In genomic region chr7:150406565-150407421, GRCh38 we compare ENCODE assay signal across 8 cellular contexts. TPM values are rescaled to one million over a fixed set of nuclear protein-coding genes. Genes with fewer than 3 reads are reported as not detected.
DNase-seq lines count a peak whose midpoint lies in the region; ATAC-seq, FAIRE-seq and TF ChIP-seq lines count a peak whose summit lies in the region.

No MANE protein-coding gene starts in this region.

- no peak overlapping the region for H2AFZ ChIP-seq in HCT116 (ENCODE audit: low read depth, low read length, poor library complexity, severe bottlenecking)
- H2AFZ ChIP-seq in GM12878 (ENCODE audit: control insufficient read depth, low read depth, low read length), result peak overlapping the region; percentile 22; the same call in 1 of the 2 replicates

- H3K9me3 ChIP-seq in HCT116 (ENCODE audit: control insufficient read depth in 1 of 2, insufficient read depth in 1 of 2, low read depth in 1 of 2, low read length in 2 of 2) (no peaks in the 10 kb centered on the region), GM12878 (replicated peaks; ENCODE audit: control insufficient read depth, insufficient read depth, low read length) (no peaks in the 10 kb centered on the region)

- TF ChIP-seq EP300 in GM12878 (IDR thresholded peaks at IDR 0.05; ENCODE audit: borderline replicate concordance in 1 of 2, control insufficient read depth in 1 of 2, low read depth in 2 of 2, low read length in 2 of 2), result peak in 1 of 2 experiments; percentile 6; a peak in 2 of 4 replicates

- H3K9me2 ChIP-seq in HCT116 (ENCODE audit: insufficient read depth), result no peaks in the 10 kb centered on the region

- no peaks in the 10 kb centered on the region for H4K20me1 ChIP-seq in HCT116 (ENCODE audit: insufficient read depth)
- no peaks in the 10 kb centered on the region for H4K20me1 ChIP-seq in GM12878 (ENCODE audit: control insufficient read depth, insufficient read depth)

- POLR2A ChIA-PET in HCT116 (lab: Charles Lee) (no interaction called here), GM12878 (lab: Charles Lee) (interaction anchor here (0.7 to 5.9 kb wide), 18 partner anchors 12 to 678 kb away, joined by 3 to 89 read pairs (median 5); partner anchors contain the start of genes GIMAP6 and REPIN1)

- SMC1A ChIA-PET in GM12878 (lab: Charles Lee; ENCODE audit: uncharacterized antibody, unreplicated experiment), result interaction anchor here (0.7 to 7.4 kb wide), 23 partner anchors 10 to 86 kb away, joined by 3 to 48 read pairs (median 5); partner anchors contain the start of genes ACTR3C and REPIN1

- intact Hi-C loops in HCT116 (cut with micrococcal nuclease), result no loop called here
- intact Hi-C loops in GM12878 (cut with micrococcal nuclease; ENCODE audit: unreplicated experiment), result no loop called here

- no peaks in the 10 kb centered on the region for H3K79me2 ChIP-seq in HCT116 (ENCODE audit: insufficient read depth, low read length)
- peaks cover 4% of the 10 kb centered on the region for H3K79me2 ChIP-seq in GM12878 (ENCODE audit: control insufficient read depth, insufficient read depth, low read length)

- DNase-seq in HCT116 (ENCODE audit: low read depth, low spot score), result no peak
- peak; percentile 59 for DNase-seq in NB4 (ENCODE audit: low read depth)
- peak; percentile 86 for DNase-seq in GM12878 (ENCODE audit: low read depth, low spot score)
- DNase-seq in mucosa of gallbladder (ENCODE audit: low spot score), result peak; percentile 46
- no peak for DNase-seq in NCI-H2107 treated with DMSO at 0.1 percent for 48 hours (lab: John Stamatoyannopoulos, UW; ENCODE audit: unreplicated experiment)
- DNase-seq in medulla oblongata (ENCODE audit: extremely low spot score), result no peak

- TF ChIP-seq CTCF in HCT116 (IDR thresholded peaks at IDR 0.05 in 2 of 3, conservative IDR thresholded peaks at IDR 0.05 in 1 of 3; ENCODE audit: borderline replicate concordance in 1 of 3, insufficient read depth in 1 of 3, low read depth in 2 of 3, low read length in 2 of 3) (no peak), NB4 (IDR thresholded peaks at IDR 0.05; ENCODE audit: low read depth, low read length) (no peak), GM12878 (IDR thresholded peaks at IDR 0.05 in 2 of 3, conservative IDR thresholded peaks at IDR 0.05 in 1 of 3; ENCODE audit: control insufficient read depth in 2 of 3, extremely low read depth in 1 of 3, insufficient read depth in 1 of 3, low read depth in 3 of 3, low read length in 3 of 3) (no peak)

- TF ChIP-seq RAD21 in HCT116 (IDR thresholded peaks at IDR 0.05; ENCODE audit: low read depth) (no peak), GM12878 (IDR thresholded peaks at IDR 0.05; ENCODE audit: insufficient read depth, low read depth, low read length) (no peak)

- peaks cover 10 to 27% of the 10 kb centered on the region in 2 experiments; a peak in 3 of 4 replicates for H3K4me1 ChIP-seq in HCT116 (ENCODE audit: control insufficient read depth in 1 of 2, insufficient read depth in 2 of 2, low read length in 2 of 2)
- H3K4me1 ChIP-seq in GM12878 (ENCODE audit: control insufficient read depth, insufficient read depth, low read length), result peaks cover 42% of the 10 kb centered on the region
- peaks cover 1% of the 10 kb centered on the region for H3K4me1 ChIP-seq in urinary bladder (ENCODE audit: insufficient read depth)

- H3K4me2 ChIP-seq in HCT116 (ENCODE audit: low read length), result peak overlapping the region; percentile 88; the same call in 1 of the 2 replicates
- H3K4me2 ChIP-seq in GM12878 (ENCODE audit: control insufficient read depth, insufficient read depth), result peak overlapping the region; percentile 87

- no peak overlapping the region for H3K9ac ChIP-seq in HCT116 (ENCODE audit: low read length)
- peak overlapping the region; percentile 85; the same call in 1 of the 2 replicates for H3K9ac ChIP-seq in GM12878 (ENCODE audit: control insufficient read depth, insufficient read depth, low read length)

- in situ Hi-C loops in GM12878 (cut with MboI), result loop anchor here (25.0 kb wide), 1 partner anchor 344 kb away; no protein-coding TSS in a partner anchor

- RAD21 ChIA-PET in HCT116 (lab: Charles Lee; ENCODE audit: low non-redundant PET in 1 of 2, low total read pairs in 2 of 2, uncharacterized antibody in 2 of 2, unreplicated experiment in 2 of 2) (no interaction called here), GM12878 (lab: Charles Lee; ENCODE audit: unreplicated experiment) (interaction anchor here (0.7 to 3.6 kb wide), 20 partner anchors 13 to 259 kb away, joined by 3 to 33 read pairs (median 6); partner anchors contain the start of genes ACTR3C, GIMAP8, LRRC61 and REPIN1)

- peak; percentile 100 for FAIRE-seq in GM12878 (lab: Jason Lieb, UNC)

- H3K27me3 ChIP-seq in HCT116 (ENCODE audit: insufficient read depth, low read length) (no peaks in the 10 kb centered on the region), GM12878 (replicated peaks in 1 of 2; ENCODE audit: control insufficient read depth in 2 of 2, insufficient read depth in 2 of 2, low read length in 1 of 2) (no peaks in the 10 kb centered on the region)

- WGBS in GM12878 (ENCODE audit: insufficient coverage, insufficient replicate concordance, low lambda C conversion rate, missing lambda C conversion rate), result 0% methylated on average over 10 of the region's 10 CpGs
- WGBS in urinary bladder, result 39% methylated on average over 10 of the region's 10 CpGs

- TF ChIP-seq POLR2A in HCT116 (IDR thresholded peaks at IDR 0.05; ENCODE audit: borderline replicate concordance, extremely low read depth, insufficient read depth, insufficient read length) (no peak), NB4 (IDR thresholded peaks at IDR 0.05; ENCODE audit: extremely low read depth, insufficient read length) (no peak), GM12878 (IDR thresholded peaks at IDR 0.05; ENCODE audit: low read depth, low read length) (no peak; the same call in 1 of the 2 replicates)

- ATAC-seq in GM18511 (IDR thresholded peaks at IDR 0.05; ENCODE audit: unreplicated experiment) (peak; percentile 75), HCT116 (no peak), GM12878 (peak; percentile 63)

- CTCF ChIA-PET in HCT116 (lab: Charles Lee) (interaction anchor here (0.9 to 1.0 kb wide), 2 partner anchors 11 to 51 kb away, joined by 3 read pairs; no protein-coding TSS in a partner anchor), GM12878 (lab: Yijun Ruan, JAX) (interaction anchor here (0.6 to 11.6 kb wide), 21 partner anchors 12 to 361 kb away, joined by 3 to 72 read pairs (median 5); partner anchors contain the start of gene REPIN1)

- no peak overlapping the region for H3K4me3 ChIP-seq in HCT116 (replicated peaks in 1 of 2; ENCODE audit: low read depth in 1 of 2, low read length in 2 of 2)
- H3K4me3 ChIP-seq in NB4 (ENCODE audit: low read depth, low read length), result peak overlapping the region; percentile 73
- peak overlapping the region; percentile 91 for H3K4me3 ChIP-seq in GM12878
- H3K4me3 ChIP-seq in urinary bladder (ENCODE audit: low read depth, low read length), result no peak overlapping the region

- H3K36me3 ChIP-seq in HCT116 (ENCODE audit: control insufficient read depth in 1 of 2, insufficient read depth in 2 of 2, low read length in 2 of 2), result no peaks in the 10 kb centered on the region
- peaks cover 0 to 2% of the 10 kb centered on the region in 2 experiments; a peak in 2 of 4 replicates for H3K36me3 ChIP-seq in GM12878 (ENCODE audit: control insufficient read depth in 2 of 2, insufficient read depth in 2 of 2, low read length in 1 of 2)
- H3K36me3 ChIP-seq in urinary bladder (ENCODE audit: insufficient read depth), result no peaks in the 10 kb centered on the region

- BruUV-seq in HCT116 (replicated peaks; lab: Mats Ljungman, UMichigan) (no TSS peak), GM12878 (replicated peaks; lab: Mats Ljungman, UMichigan) (TSS peak; percentile 53)

- no peak overlapping the region for H3K27ac ChIP-seq in HCT116 (ENCODE audit: low read depth, low read length)
- peak overlapping the region; percentile 89 for H3K27ac ChIP-seq in GM12878 (ENCODE audit: control insufficient read depth, insufficient read depth)
- peak overlapping the region; percentile 62 for H3K27ac ChIP-seq in urinary bladder (ENCODE audit: low read depth)

RNA-seq across cellular contexts. Expression of gene ZNF775, which starts 27.7 kb away (rescaled TPM):
- total RNA-seq in HCT116 (2021; ENCODE audit: unreplicated experiment) (4.5 TPM), GM12878 (2014; rRNA removed) (7.2 and 11.0 TPM in 2 replicates), GM12878 (2014; rRNA removed; fragmentation: Illumina TruSeq; extraction: Trizol) (2.3 and 2.8 TPM in 2 replicates), GM12878 (2021) (12.1 and 14.3 TPM in 2 replicates), mucosa of gallbladder (9.4 TPM), urinary bladder (5.1 TPM)
- polyA plus RNA-seq in HCT116 (2012), result 2.6 and 3.0 TPM in 2 replicates
- total RNA-seq in GM12878 (2013; cell fraction: nucleolus; rRNA removed), result 7.9 and 10.6 TPM in 2 replicates
- polyA plus RNA-seq in GM12878 (2011; ENCODE audit: low read depth), result 1.1 TPM
- polyA plus RNA-seq in GM12878 (2011; rRNA removed) (1.8 and 3.6 TPM in 2 replicates), GM12878 (2014; fragmentation: Illumina TruSeq; extraction: Trizol) (0.32 and 0.71 TPM in 2 replicates), GM12878 (2014; fragmentation: Nextera tagmentation; extraction: Ambion mirVana) (under 1 TPM; 0.05 to 0.46 TPM), GM12878 (2014; rRNA removed) (9.7 and 11.8 TPM in 2 replicates), GM12878 (2016; fragmentation: Nextera tagmentation; extraction: Ambion mirVana) (1 to 10 TPM in 1 of 2 experiments, under 1 TPM in 1; 0.62 to 1.4 TPM), urinary bladder (11.6 TPM)
- polyA plus RNA-seq in GM12878 (2011; cell fraction: cytosol; rRNA removed), result 3.6 and 8.5 TPM in 2 replicates
- 9.0 and 11.2 TPM in 2 replicates for polyA plus RNA-seq in GM12878 (2011; cell fraction: nucleus; rRNA removed)
- polyA plus RNA-seq in GM12878 (2012), result 5.9 and 7.2 TPM in 2 replicates
- 1.1 and 3.0 TPM in 2 replicates for polyA minus RNA-seq in GM12878 (2011; rRNA and poly(A)+ RNA removed)
- polyA minus RNA-seq in GM12878 (2011; cell fraction: cytosol; rRNA and poly(A)+ RNA removed), result 3.5 and 5.1 TPM in 2 replicates
- polyA minus RNA-seq in GM12878 (2011; cell fraction: nucleus; rRNA and poly(A)+ RNA removed), result 2.3 and 4.7 TPM in 2 replicates

RNA-seq across cellular contexts. Expression of gene REPIN1, which starts 38.2 kb away (rescaled TPM):
- 106 TPM for total RNA-seq in HCT116 (2021; ENCODE audit: unreplicated experiment)
- 75.0 and 81.3 TPM in 2 replicates for polyA plus RNA-seq in HCT116 (2012)
- total RNA-seq in GM12878 (2013; cell fraction: nucleolus; rRNA removed), result 152 and 192 TPM in 2 replicates
- 111 and 122 TPM in 2 replicates for total RNA-seq in GM12878 (2014; rRNA removed)
- 32.1 and 38.7 TPM in 2 replicates for total RNA-seq in GM12878 (2014; rRNA removed; fragmentation: Illumina TruSeq; extraction: Trizol)
- 161 and 172 TPM in 2 replicates for total RNA-seq in GM12878 (2021)
- 43.7 TPM for polyA plus RNA-seq in GM12878 (2011; ENCODE audit: low read depth)
- 56.3 and 88.0 TPM in 2 replicates for polyA plus RNA-seq in GM12878 (2011; rRNA removed)
- polyA plus RNA-seq in GM12878 (2011; cell fraction: cytosol; rRNA removed), result 135 and 158 TPM in 2 replicates
- polyA plus RNA-seq in GM12878 (2011; cell fraction: nucleus; rRNA removed), result 309 and 343 TPM in 2 replicates
- polyA plus RNA-seq in GM12878 (2012), result 96.5 and 107 TPM in 2 replicates
- polyA plus RNA-seq in GM12878 (2014; fragmentation: Illumina TruSeq; extraction: Trizol), result 22.3 and 47.3 TPM in 2 replicates
- 10 to 100 TPM in 1 of 2 experiments, 1 to 10 TPM in 1; 5.1 to 12.6 TPM for polyA plus RNA-seq in GM12878 (2014; fragmentation: Nextera tagmentation; extraction: Ambion mirVana)
- polyA plus RNA-seq in GM12878 (2014; rRNA removed), result 139 and 159 TPM in 2 replicates
- 10 to 100 TPM; 66.4 to 87.4 TPM for polyA plus RNA-seq in GM12878 (2016; fragmentation: Nextera tagmentation; extraction: Ambion mirVana)
- 40.9 and 86.3 TPM in 2 replicates for polyA minus RNA-seq in GM12878 (2011; rRNA and poly(A)+ RNA removed)
- polyA minus RNA-seq in GM12878 (2011; cell fraction: cytosol; rRNA and poly(A)+ RNA removed), result 35.8 and 41.2 TPM in 2 replicates
- polyA minus RNA-seq in GM12878 (2011; cell fraction: nucleus; rRNA and poly(A)+ RNA removed), result 59.8 and 89.9 TPM in 2 replicates
- total RNA-seq in mucosa of gallbladder, result 145 TPM
- 25.2 TPM for total RNA-seq in urinary bladder
- 76.7 TPM for polyA plus RNA-seq in urinary bladder

RNA-seq across cellular contexts. Expression of gene GIMAP8, which starts 43.6 kb away (rescaled TPM):
- total RNA-seq in HCT116 (2021; ENCODE audit: unreplicated experiment), result 0.15 TPM
- not detected in 2 replicates for polyA plus RNA-seq in HCT116 (2012)
- 12.9 and 13.9 TPM in 2 replicates for total RNA-seq in GM12878 (2013; cell fraction: nucleolus; rRNA removed)
- 3.7 and 4.5 TPM in 2 replicates for total RNA-seq in GM12878 (2014; rRNA removed)
- total RNA-seq in GM12878 (2014; rRNA removed; fragmentation: Illumina TruSeq; extraction: Trizol), result 5.7 TPM in 2 replicates
- total RNA-seq in GM12878 (2021), result 5.7 and 6.2 TPM in 2 replicates
- polyA plus RNA-seq in GM12878 (2011; ENCODE audit: low read depth), result 4.4 TPM
- polyA plus RNA-seq in GM12878 (2011; rRNA removed), result 9.7 and 12.6 TPM in 2 replicates
- 4.6 and 5.5 TPM in 2 replicates for polyA plus RNA-seq in GM12878 (2011; cell fraction: cytosol; rRNA removed)
- polyA plus RNA-seq in GM12878 (2011; cell fraction: nucleus; rRNA removed), result 14.7 and 18.1 TPM in 2 replicates
- polyA plus RNA-seq in GM12878 (2012), result 5.3 and 7.0 TPM in 2 replicates
- 7.9 and 8.3 TPM in 2 replicates for polyA plus RNA-seq in GM12878 (2014; fragmentation: Illumina TruSeq; extraction: Trizol)
- 1 to 10 TPM in 1 of 2 experiments, under 1 TPM in 1; 0.66 to 2.6 TPM for polyA plus RNA-seq in GM12878 (2014; fragmentation: Nextera tagmentation; extraction: Ambion mirVana)
- 6.0 and 7.0 TPM in 2 replicates for polyA plus RNA-seq in GM12878 (2014; rRNA removed)
- polyA plus RNA-seq in GM12878 (2016; fragmentation: Nextera tagmentation; extraction: Ambion mirVana), result 1 to 10 TPM; 2.0 to 2.2 TPM
- 7.5 and 8.2 TPM in 2 replicates for polyA minus RNA-seq in GM12878 (2011; rRNA and poly(A)+ RNA removed)
- polyA minus RNA-seq in GM12878 (2011; cell fraction: cytosol; rRNA and poly(A)+ RNA removed), result 2.6 and 3.2 TPM in 2 replicates
- 5.1 and 6.5 TPM in 2 replicates for polyA minus RNA-seq in GM12878 (2011; cell fraction: nucleus; rRNA and poly(A)+ RNA removed)
- total RNA-seq in mucosa of gallbladder, result 11.4 TPM
- 15.2 TPM for total RNA-seq in urinary bladder
- polyA plus RNA-seq in urinary bladder, result 14.3 TPM

Comparison
In these comparisons a context has a peak if more than half of its experiments do, and no peak if none do; other contexts are left out.
1. DNase-seq: peak in NB4 (single experiment), GM12878 (single experiment) and mucosa of gallbladder (single experiment); none in HCT116 (single experiment), NCI-H2107 treated with DMSO at 0.1 percent for 48 hours (single experiment) and medulla oblongata (single experiment).
2. H3K4me3 ChIP-seq: peak in NB4 (single experiment) and GM12878 (single experiment); none in HCT116 (0 of 2) and urinary bladder (single experiment).